ENCODE assay signal across 10 cellular contexts in the genomic region with DNA sequence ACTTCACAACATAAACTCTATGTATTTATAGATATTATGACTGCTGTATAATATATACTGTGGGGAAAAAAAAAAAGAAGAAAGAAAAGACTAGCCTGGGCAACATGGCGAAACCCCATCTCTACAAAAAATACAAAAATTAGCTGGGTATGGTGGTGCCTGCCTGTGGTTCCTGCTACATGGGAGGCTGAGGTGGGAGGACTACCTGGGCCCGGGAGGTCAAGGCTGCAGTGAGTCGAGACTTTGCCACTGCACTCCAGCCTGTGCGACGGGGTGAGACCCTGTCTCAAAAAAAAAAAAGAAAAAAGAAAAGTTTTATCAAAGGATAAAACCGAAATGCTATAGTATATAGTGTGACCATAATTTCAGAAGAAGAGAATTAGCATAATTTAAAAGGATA. TPM values are rescaled to one million over a fixed set of nuclear protein-coding genes. Genes with fewer than 3 reads are reported as not detected.
DNase-seq lines count a peak whose midpoint lies in the region; ATAC-seq and TF ChIP-seq lines count a peak whose summit lies in the region.
"Had no signal": no experiment of that assay in that cellular context is flagged by ENCODE, and none has a peak within 500 bp of the region (broad histone marks: within the 10 kb centered on the region; RNA-seq: fewer than 3 reads in every experiment).

No MANE protein-coding gene starts in this region.

- H3K27me3 ChIP-seq in GM06990 (replicated peaks; ENCODE audit: control insufficient read depth, insufficient read depth, low read length) (no peaks in the 10 kb centered on the region), Peyer's patch (no peaks in the 10 kb centered on the region), esophagus squamous epithelium (no peaks in the 10 kb centered on the region), rectal smooth muscle tissue (ENCODE audit: control insufficient read depth, insufficient read depth, low read length) (no peaks in the 10 kb centered on the region)

- DNase-seq in GM06990 (ENCODE audit: extremely low read depth, insufficient read length) (no peak), Peyer's patch (no peak), esophagus squamous epithelium (lab: John Stamatoyannopoulos, UW) (no peak), erythroblast (lab: John Stamatoyannopoulos, UW) (no peak), cortex of kidney (lab: John Stamatoyannopoulos, UW) (no peak), NCI-H187 (lab: John Stamatoyannopoulos, UW) (no peak)
- DNase-seq: NCI-H2227 treated with DMSO at 0.1 percent for 48 hours; stimulated activated CD4-positive, alpha-beta T cell treated with anti-CD3 and anti-CD28 coated beads, Interleukin-1b, Interleukin-23, amount 100 ng/mL, for 48 hours had no signal

- H3K9ac ChIP-seq in rectal smooth muscle tissue (ENCODE audit: low read length), result no peak overlapping the region

- intact Hi-C loops in esophagus squamous epithelium (cut with DNase I), result no loop called here

- H3K27ac ChIP-seq in Peyer's patch (no peak overlapping the region), esophagus squamous epithelium (no peak overlapping the region), rectal smooth muscle tissue (ENCODE audit: low read depth, low read length) (no peak overlapping the region)

- no peak for TF ChIP-seq POLR2A in Peyer's patch (IDR thresholded peaks at IDR 0.05)
- TF ChIP-seq POLR2A in esophagus squamous epithelium (IDR thresholded peaks at IDR 0.05), result no peak
- no peak for TF ChIP-seq POLR2A in erythroblast (IDR thresholded peaks at IDR 0.05; ENCODE audit: low read length)

- peaks cover 3% of the 10 kb centered on the region; the same call in 1 of the 2 replicates for H3K36me3 ChIP-seq in GM06990 (ENCODE audit: control insufficient read depth, insufficient read depth, low read length)
- H3K36me3 ChIP-seq in Peyer's patch, result no peaks in the 10 kb centered on the region
- H3K36me3 ChIP-seq in esophagus squamous epithelium, result peaks cover 0 to 9% (median 0%) of the 10 kb centered on the region in 3 donors
- H3K36me3 ChIP-seq in rectal smooth muscle tissue (ENCODE audit: control insufficient read depth, insufficient read depth, low read length), result no peaks in the 10 kb centered on the region

- TF ChIP-seq CTCF in GM06990 (IDR thresholded peaks at IDR 0.05; ENCODE audit: insufficient read depth, low read length, poor library complexity, severe bottlenecking) (no peak), Peyer's patch (IDR thresholded peaks at IDR 0.05) (no peak), esophagus squamous epithelium (IDR thresholded peaks at IDR 0.05) (no peak)

- peaks cover 0 to 43% (median 19%) of the 10 kb centered on the region in 4 donors for H3K4me1 ChIP-seq in Peyer's patch
- peaks cover 24 to 66% (median 50%) of the 10 kb centered on the region in 3 donors for H3K4me1 ChIP-seq in esophagus squamous epithelium
- peaks cover 33% of the 10 kb centered on the region for H3K4me1 ChIP-seq in rectal smooth muscle tissue (ENCODE audit: control insufficient read depth, insufficient read depth, low read length)

- no peak for ATAC-seq in HG03460 (IDR thresholded peaks at IDR 0.05; ENCODE audit: unreplicated experiment)

- WGBS in esophagus squamous epithelium, 2 donors, result 85 to 90% methylated on average over 6 of the region's 6 CpGs

- peak overlapping the region; percentile 44 for H3K4me3 ChIP-seq in GM06990 (replicated peaks; ENCODE audit: low read depth, low read length)
- peak overlapping the region in 3 of 4 donors; percentile 7 to 85 (median 24) for H3K4me3 ChIP-seq in Peyer's patch
- H3K4me3 ChIP-seq in esophagus squamous epithelium, result peak overlapping the region in 3 of 4 donors; percentile 71 to 91 (median 84)
- H3K4me3 ChIP-seq in rectal smooth muscle tissue (ENCODE audit: low read length), result peak overlapping the region; percentile 20

- no peaks in the 10 kb centered on the region for H3K9me3 ChIP-seq in Peyer's patch
- H3K9me3 ChIP-seq in esophagus squamous epithelium, result no peaks in the 10 kb centered on the region

RNA-seq across cellular contexts. Expression of a gene that starts 2.7 kb away (rescaled TPM):
- 10 to 100 TPM; 14.0 to 19.4 (median 17.4) TPM for total RNA-seq in Peyer's patch
- total RNA-seq in esophagus squamous epithelium, result 10 to 100 TPM; 10.6 to 12.8 (median 11.7) TPM

RNA-seq across cellular contexts. Expression of a gene that starts 3.1 kb away (rescaled TPM):
- total RNA-seq in Peyer's patch (10 to 100 TPM; 18.6 to 27.5 (median 22.7) TPM), esophagus squamous epithelium (10 to 100 TPM; 10.9 to 22.9 (median 16.9) TPM)

Comparison
In these comparisons a context has a peak if more than half of its experiments do, and no peak if none do; other contexts are left out.
1. H3K4me3 ChIP-seq: peak in every context shown above with its lines; median percentile 84 in esophagus squamous epithelium; 44 in GM06990; 24 in Peyer's patch; 20 in rectal smooth muscle tissue.